In genomic region chr2:24919100-24919976, GRCh38 we compare ENCODE assay signal across 7 cellular contexts. TPM values are rescaled to one million over a fixed set of nuclear protein-coding genes. Genes with fewer than 3 reads are reported as not detected.
DNase-seq lines count a peak whose midpoint lies in the region; ATAC-seq, FAIRE-seq and TF ChIP-seq lines count a peak whose summit lies in the region.

No MANE protein-coding gene starts in this region.

- peaks cover 36% of the 10 kb centered on the region for H3K4me1 Mint-ChIP-seq in activated T-cell treated with anti-CD3 and anti-CD28 coated beads, Interleukin-2, amount 50 U/mL, for 4 hours (ENCODE audit: low read depth)

- TF ChIP-seq CTCF in fibroblast of mammary gland (conservative IDR thresholded peaks at IDR 0.05; ENCODE audit: control insufficient read depth, insufficient read depth, low read depth, low read length) = no peak
- no peak for TF ChIP-seq CTCF in osteoblast (IDR thresholded peaks at IDR 0.05; ENCODE audit: extremely low read depth, low read depth, low read length)
- TF ChIP-seq CTCF in vagina (IDR thresholded peaks at IDR 0.05) = no peak

- H3K36me3 Mint-ChIP-seq in activated T-cell treated with anti-CD3 and anti-CD28 coated beads, Interleukin-2, amount 50 U/mL, for 4 hours (ENCODE audit: insufficient read depth) = no peaks in the 10 kb centered on the region

- H3K36me3 ChIP-seq in osteoblast (ENCODE audit: insufficient read depth, low read length) (no peaks in the 10 kb centered on the region), vagina (no peaks in the 10 kb centered on the region)

- peak overlapping the region; percentile 72 for H2AFZ ChIP-seq in osteoblast (ENCODE audit: low read length)

- no peaks in the 10 kb centered on the region for H3K9me3 Mint-ChIP-seq in activated T-cell treated with anti-CD3 and anti-CD28 coated beads, Interleukin-2, amount 50 U/mL, for 4 hours

- peak overlapping the region; percentile 92 for H3K4me3 Mint-ChIP-seq in activated T-cell treated with anti-CD3 and anti-CD28 coated beads, Interleukin-2, amount 50 U/mL, for 4 hours

- peak overlapping the region; percentile 33 for H3K27ac ChIP-seq in osteoblast (ENCODE audit: low read depth, low read length)
- H3K27ac ChIP-seq in vagina = peak overlapping the region; percentile 90

- intact Hi-C loops in vagina (cut with DNase I) = no loop called here

- peaks cover 23% of the 10 kb centered on the region for H3K4me1 ChIP-seq in osteoblast (ENCODE audit: insufficient read depth, low read length)
- peaks cover 51% of the 10 kb centered on the region for H3K4me1 ChIP-seq in vagina

- no peaks in the 10 kb centered on the region for H3K27me3 Mint-ChIP-seq in activated T-cell treated with anti-CD3 and anti-CD28 coated beads, Interleukin-2, amount 50 U/mL, for 4 hours (ENCODE audit: low read depth)

- DNase-seq in GM18507 (ENCODE audit: extremely low spot score, insufficient read length, low read depth) (peak; percentile 26), NCI-H510A (lab: John Stamatoyannopoulos, UW) (peak; percentile 25), fibroblast of mammary gland (ENCODE audit: low read depth) (no peak), osteoblast (ENCODE audit: insufficient read length, low spot score, missing footprints) (peak; percentile 97), vagina (ENCODE audit: extremely low spot score in 2 of 2) (no peak)
- peak; percentile 47 for DNase-seq in activated T-cell treated with anti-CD3 and anti-CD28 coated beads, Interleukin-2, amount 50 U/mL, for 4 hours

- H3K9me3 ChIP-seq in osteoblast (ENCODE audit: low read depth, low read length) (no peaks in the 10 kb centered on the region), vagina (no peaks in the 10 kb centered on the region)

- peaks cover 12% of the 10 kb centered on the region for H3K79me2 ChIP-seq in osteoblast (ENCODE audit: insufficient read depth, low read length)

- H3K27me3 ChIP-seq in osteoblast (ENCODE audit: insufficient read depth, low read length) = no peaks in the 10 kb centered on the region
- H3K27me3 ChIP-seq in vagina = no peaks in the 10 kb centered on the region

- peak; percentile 21 for ATAC-seq in HG02678 (IDR thresholded peaks at IDR 0.05; ENCODE audit: unreplicated experiment)
- ATAC-seq in activated T-cell treated with anti-CD3 and anti-CD28 coated beads, Interleukin-2, amount 50 U/mL, for 4 hours = peak; percentile 42 to 47

- no peak for TF ChIP-seq POLR2A in vagina (IDR thresholded peaks at IDR 0.05)

- H3K4me2 ChIP-seq in osteoblast (ENCODE audit: insufficient read depth, low read length) = peak overlapping the region; percentile 77

- H3K4me3 ChIP-seq in fibroblast of mammary gland (ENCODE audit: control insufficient read depth, low read depth, low read length) = peak overlapping the region; percentile 62
- H3K4me3 ChIP-seq in osteoblast (ENCODE audit: insufficient read depth, low read length) = peak overlapping the region; percentile 75
- peak overlapping the region; percentile 65 to 94 for H3K4me3 ChIP-seq in vagina

- peaks cover 16% of the 10 kb centered on the region for H4K20me1 ChIP-seq in osteoblast (ENCODE audit: insufficient read depth, low read length)

- peak; percentile 66 for FAIRE-seq in GM18507 (lab: Jason Lieb, UNC)

RNA-seq across cellular contexts. Expression of gene ADCY3, which starts 0.7 kb away (rescaled TPM):
- 10 to 100 TPM; 68.7 to 83.7 (median 71.2) TPM for total RNA-seq in activated T-cell treated with anti-CD3 and anti-CD28 coated beads, Interleukin-2, amount 50 U/mL, for 4 hours
- total RNA-seq in osteoblast = 47.4 and 52.2 TPM in 2 replicates
- 90.6 TPM for total RNA-seq in vagina

RNA-seq across cellular contexts. Expression of gene DNAJC27, which starts 52.4 kb away (rescaled TPM):
- total RNA-seq in activated T-cell treated with anti-CD3 and anti-CD28 coated beads, Interleukin-2, amount 50 U/mL, for 4 hours = 1 to 10 TPM; 3.3 to 3.8 (median 3.5) TPM
- 7.7 and 8.7 TPM in 2 replicates for total RNA-seq in osteoblast
- 11.3 TPM for total RNA-seq in vagina

Comparison
In these comparisons a context has a peak if more than half of its experiments do, and no peak if none do; other contexts are left out.
1. DNase-seq: peak in GM18507 (single experiment), NCI-H510A (single experiment), activated T-cell treated with anti-CD3 and anti-CD28 coated beads, Interleukin-2, amount 50 U/mL, for 4 hours (single experiment) and osteoblast (single experiment); none in fibroblast of mammary gland (single experiment) and vagina (0 of 2).
2. Peak in every context shown above with its lines, with median percentiles within 50 percentile points of each other: H3K4me3 ChIP-seq.